Comparison of ENCODE assay signal across 1 cellular context in the genomic region with DNA sequence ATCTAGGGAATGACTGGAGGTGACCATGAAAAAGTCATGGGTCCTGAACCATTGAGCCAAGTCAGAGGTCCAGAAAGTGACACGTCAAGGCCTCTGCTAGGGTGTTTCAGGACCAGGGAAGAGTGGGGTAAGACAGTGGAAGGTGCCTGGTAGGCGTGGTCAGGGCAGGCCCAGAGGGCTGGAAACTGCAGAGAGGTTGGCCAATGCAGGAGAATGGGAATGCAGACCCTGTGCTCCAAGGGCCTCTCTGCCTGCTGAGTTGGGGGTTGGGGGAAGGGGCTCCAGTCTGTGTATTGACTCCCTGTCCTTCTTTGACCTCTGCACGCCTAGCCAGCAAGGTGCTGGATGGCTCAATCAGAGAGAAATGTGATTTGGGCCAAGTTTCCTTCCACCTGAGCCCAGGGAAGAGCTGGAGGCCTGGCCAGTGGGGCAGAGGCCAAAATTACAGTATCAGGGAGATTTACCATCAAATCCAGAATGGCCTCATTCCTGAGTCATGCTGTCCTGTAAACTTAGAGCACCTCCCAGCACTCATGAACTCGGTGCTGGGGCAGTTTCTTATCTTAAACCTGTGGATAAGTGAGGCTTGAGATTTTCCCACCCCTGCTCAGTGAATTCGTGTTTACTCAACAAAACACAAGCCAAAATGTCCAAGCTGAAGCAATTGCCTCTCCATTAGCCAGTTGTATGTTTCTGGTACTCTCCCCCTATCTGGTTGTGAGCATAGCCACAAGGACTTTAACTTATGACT.
A peak's percentile ranks its signal among the peaks of the same experiment; 100 is the strongest.
TF ChIP-seq lines count a peak whose summit lies in the region.

No MANE protein-coding gene starts in this region.

TF ChIP-seq in K562, 482 proteins besides CTCF, POLR2A, EP300 and RAD21 (continued from another document):
- TF ChIP-seq NELFE (IDR thresholded peaks at IDR 0.05; ENCODE audit: insufficient read depth, insufficient read length) (no peak), RBM25 (IDR thresholded peaks at IDR 0.05; ENCODE audit: low read depth, low read length, severe bottlenecking) (no peak), RBM22 (IDR thresholded peaks at IDR 0.05; ENCODE audit: low read depth, low read length, poor library complexity, severe bottlenecking) (no peak), SAFB2 (IDR thresholded peaks at IDR 0.05; ENCODE audit: borderline replicate concordance, low read depth, low read length, severe bottlenecking) (no peak), ZNF398 (CRISPR knock-in tag; IDR thresholded peaks at IDR 0.05) (no peak), TBL1XR1 (IDR thresholded peaks at IDR 0.05; ENCODE audit: low read length in 2 of 2) (no peak), JUND (IDR thresholded peaks at IDR 0.05; ENCODE audit: borderline replicate concordance, low read depth, low read length) (no peak), JUND (tag; IDR thresholded peaks at IDR 0.05; ENCODE audit: borderline replicate concordance, low read depth, low read length) (peak; percentile 49; the same call in 1 of the 3 replicates)
